In the genomic region with DNA sequence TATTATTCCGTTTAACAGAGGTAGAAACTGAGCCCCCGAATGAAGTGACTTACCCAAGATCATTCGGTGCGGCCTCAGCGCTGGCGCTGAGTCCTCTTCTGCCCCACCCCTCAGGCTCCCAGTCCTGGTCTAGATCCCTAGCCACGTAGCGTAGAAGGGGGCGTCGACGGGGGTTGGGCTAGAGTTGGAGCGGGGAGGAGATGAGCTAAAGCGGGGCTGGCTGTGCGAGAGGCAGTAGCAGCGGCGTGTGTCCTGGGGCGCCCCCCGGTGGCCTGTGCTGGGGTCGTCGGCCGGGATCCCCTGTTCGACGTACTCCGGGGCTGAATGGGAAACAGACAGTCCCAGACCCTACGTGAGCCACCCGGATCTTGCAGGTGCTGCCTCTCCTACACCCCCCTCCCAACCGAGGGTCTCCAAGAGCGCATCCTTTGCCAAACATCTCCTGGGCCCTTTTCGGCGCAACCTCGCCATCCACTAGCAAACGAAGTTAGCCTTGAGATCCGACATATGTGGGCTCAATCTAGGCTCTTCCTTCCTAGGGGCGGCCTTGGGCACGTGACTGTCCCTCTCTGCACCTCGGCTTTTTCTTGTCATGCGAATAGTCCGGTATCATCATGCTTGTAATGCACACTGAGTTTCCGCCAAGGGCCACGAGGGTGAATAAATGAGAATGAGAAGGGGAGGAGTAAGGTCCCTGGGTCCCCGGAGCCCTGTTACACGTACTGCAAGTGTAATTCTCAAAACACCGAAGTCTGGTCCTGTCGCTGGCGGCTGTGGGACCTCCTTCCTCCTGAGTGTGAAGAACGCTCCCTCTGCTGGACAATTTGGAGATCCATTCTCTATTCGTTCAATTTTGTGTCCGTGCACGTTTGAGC, we compare ENCODE assay signal across 8 cellular contexts. TPM values are rescaled to one million over a fixed set of nuclear protein-coding genes. Genes with fewer than 3 reads are reported as not detected.
A peak's percentile ranks its signal among the peaks of the same experiment; 100 is the strongest.
DNase-seq lines count a peak whose midpoint lies in the region; ATAC-seq and TF ChIP-seq lines count a peak whose summit lies in the region.

No MANE protein-coding gene starts in this region.

- no peaks in the 10 kb centered on the region for H3K9me3 Mint-ChIP-seq in activated T-helper 2 cell treated with anti-CD3 and anti-CD28 coated beads, Interferon-gamma antibody, Interleukin-2, Interleukin-4, amounts not matched to agents 10 μg/mL and 5 μg/mL and 100 μg/mL, durations not matched to agents 14 hours and 24 hours and 36 hours

- H3K79me2 ChIP-seq in GM23248 (ENCODE audit: insufficient read depth) (no peaks in the 10 kb centered on the region), Loucy (ENCODE audit: insufficient read depth, low read length) (no peaks in the 10 kb centered on the region), neural cell (replicated peaks; ENCODE audit: insufficient read depth, low read length) (no peaks in the 10 kb centered on the region)

- in situ Hi-C loops in GM23248 (cut with MboI) = loop anchor here (5.0 to 10.0 kb wide), 2 partner anchors 384 to 461 kb away; no protein-coding TSS in a partner anchor

- peaks cover 5% of the 10 kb centered on the region for H3K27me3 Mint-ChIP-seq in activated T-helper 2 cell treated with anti-CD3 and anti-CD28 coated beads, Interferon-gamma antibody, Interleukin-2, Interleukin-4, amounts not matched to agents 10 μg/mL and 5 μg/mL and 100 μg/mL, durations not matched to agents 14 hours and 24 hours and 36 hours (ENCODE audit: low read depth)

- H2AFZ ChIP-seq in GM23248 (peak overlapping the region; percentile 77), Loucy (ENCODE audit: low read length) (peak overlapping the region; percentile 76), neural cell (ENCODE audit: low read depth, low read length) (no peak overlapping the region)

- H3K4me2 ChIP-seq in GM23248 (ENCODE audit: unreplicated experiment) (peak overlapping the region; percentile 79), Loucy (ENCODE audit: low read depth, low read length, poor library complexity, severe bottlenecking) (peak overlapping the region; percentile 81), neural cell (ENCODE audit: low read length) (no peak overlapping the region)

- peak overlapping the region; percentile 71 for H3K4me3 ChIP-seq in GM23248
- peak overlapping the region; percentile 66 for H3K4me3 ChIP-seq in Loucy (ENCODE audit: low read length, poor library complexity, severe bottlenecking)
- H3K4me3 ChIP-seq in neural cell (ENCODE audit: low read length) = peak overlapping the region; percentile 45

- TF ChIP-seq EP300 in neural cell (conservative IDR thresholded peaks at IDR 0.05; ENCODE audit: poor library complexity, severe bottlenecking) = no peak

- H3K36me3 ChIP-seq in GM23248 (ENCODE audit: low read depth) = no peaks in the 10 kb centered on the region
- no peaks in the 10 kb centered on the region for H3K36me3 ChIP-seq in Loucy (ENCODE audit: insufficient read depth, low read length)
- no peaks in the 10 kb centered on the region for H3K36me3 ChIP-seq in neural cell (ENCODE audit: insufficient read depth, low read length)

- H4K20me1 ChIP-seq in GM23248 (ENCODE audit: insufficient read depth) (no peaks in the 10 kb centered on the region), Loucy (ENCODE audit: insufficient read depth, low read length, poor library complexity, severe bottlenecking) (no peaks in the 10 kb centered on the region), neural cell (ENCODE audit: insufficient read depth) (no peaks in the 10 kb centered on the region)

- H3K27ac ChIP-seq in GM23248 (peak overlapping the region; percentile 53), neural cell (ENCODE audit: low read length) (no peak overlapping the region)

- peak overlapping the region; percentile 70 for H3K27ac Mint-ChIP-seq in activated T-helper 2 cell treated with anti-CD3 and anti-CD28 coated beads, Interferon-gamma antibody, Interleukin-2, Interleukin-4, amounts not matched to agents 10 μg/mL and 5 μg/mL and 100 μg/mL, durations not matched to agents 14 hours and 24 hours and 36 hours

- peak; percentile 95 for ATAC-seq in stimulated activated naive CD8-positive, alpha-beta T cell treated with anti-CD3 and anti-CD28 coated beads, Interleukin-15, Interleukin-2, amounts not matched to agents 100 U/mL and 50 U/mL, for 24 hours

- H3K9me2 ChIP-seq in GM23248 (ENCODE audit: insufficient read depth) (no peaks in the 10 kb centered on the region), Loucy (replicated peaks; ENCODE audit: low read depth, low read length) (no peaks in the 10 kb centered on the region), neural cell (ENCODE audit: insufficient read depth, low read length) (no peaks in the 10 kb centered on the region)

- H3F3A ChIP-seq in GM23248 (ENCODE audit: insufficient read depth) (peaks cover 4% of the 10 kb centered on the region; the same call in 1 of the 2 replicates), Loucy (ENCODE audit: low read depth) (no peaks in the 10 kb centered on the region), neural cell (ENCODE audit: insufficient read depth, low read length, poor library complexity, severe bottlenecking) (no peaks in the 10 kb centered on the region)

- H3K9me3 ChIP-seq in GM23248 (ENCODE audit: low read depth) (no peaks in the 10 kb centered on the region), Loucy (ENCODE audit: insufficient read depth, low read depth, low read length) (no peaks in the 10 kb centered on the region), neural cell (ENCODE audit: low read length) (no peaks in the 10 kb centered on the region)

- no peaks in the 10 kb centered on the region for H3K36me3 Mint-ChIP-seq in activated T-helper 2 cell treated with anti-CD3 and anti-CD28 coated beads, Interferon-gamma antibody, Interleukin-2, Interleukin-4, amounts not matched to agents 10 μg/mL and 5 μg/mL and 100 μg/mL, durations not matched to agents 14 hours and 24 hours and 36 hours (ENCODE audit: low read depth)

- no peaks in the 10 kb centered on the region for H3K27me3 ChIP-seq in GM23248 (replicated peaks; ENCODE audit: insufficient read depth)
- no peaks in the 10 kb centered on the region for H3K27me3 ChIP-seq in Loucy (ENCODE audit: insufficient read depth, low read length, poor library complexity, severe bottlenecking)
- peaks cover 6% of the 10 kb centered on the region for H3K27me3 ChIP-seq in neural cell (ENCODE audit: insufficient read depth, low read depth, low read length)

- intact Hi-C loops in activated T-helper 2 cell treated with anti-CD3 and anti-CD28 coated beads, Interferon-gamma antibody, Interleukin-2, Interleukin-4, amounts not matched to agents 10 μg/mL and 5 μg/mL and 100 μg/mL, durations not matched to agents 14 hours and 24 hours and 36 hours (cut with micrococcal nuclease) = loop anchor here (1.0 to 5.0 kb wide), 7 partner anchors 89 to 464 kb away; partner anchors contain the start of gene AKAP8

- H3K4me3 Mint-ChIP-seq in activated T-helper 2 cell treated with anti-CD3 and anti-CD28 coated beads, Interferon-gamma antibody, Interleukin-2, Interleukin-4, amounts not matched to agents 10 μg/mL and 5 μg/mL and 100 μg/mL, durations not matched to agents 14 hours and 24 hours and 36 hours (ENCODE audit: low read depth) = peak overlapping the region; percentile 82

- TF ChIP-seq POLR2A in Raji (IDR thresholded peaks at IDR 0.05; ENCODE audit: insufficient read depth, low read depth, low read length) = peak; percentile 20; the same call in 1 of the 2 replicates

- H3K9ac ChIP-seq in GM23248 (peak overlapping the region; percentile 83), Loucy (ENCODE audit: low read depth, low read length, poor library complexity, severe bottlenecking) (peak overlapping the region; percentile 9), neural cell (ENCODE audit: low read length) (no peak overlapping the region)

- peaks cover 16% of the 10 kb centered on the region for H3K4me1 Mint-ChIP-seq in activated T-helper 2 cell treated with anti-CD3 and anti-CD28 coated beads, Interferon-gamma antibody, Interleukin-2, Interleukin-4, amounts not matched to agents 10 μg/mL and 5 μg/mL and 100 μg/mL, durations not matched to agents 14 hours and 24 hours and 36 hours (ENCODE audit: low read depth)

- WGBS in GM23248 (ENCODE audit: low coverage in 1 of 2, low lambda C conversion rate in 2 of 2, missing lambda C conversion rate in 2 of 2), 2 experiments = 1% methylated on average over 40 to 49 of the region's 49 CpGs

- peak; percentile 93 for TF ChIP-seq RAD21 in neural cell (conservative IDR thresholded peaks at IDR 0.05)

- DNase-seq in DMS114 treated with DMSO at 0.1 percent for 48 hours (lab: John Stamatoyannopoulos, UW; ENCODE audit: unreplicated experiment) = peak; percentile 97
- peak; percentile 98 for DNase-seq in GM23248
- DNase-seq in activated T-helper 2 cell treated with anti-CD3 and anti-CD28 coated beads, Interferon-gamma antibody, Interleukin-2, Interleukin-4, amounts not matched to agents 10 μg/mL and 5 μg/mL and 100 μg/mL, durations not matched to agents 14 hours and 24 hours and 36 hours (ENCODE audit: low spot score) = peak; percentile 92
- DNase-seq in fibroblast of the conjunctiva (ENCODE audit: low read depth) = peak; percentile 83
- DNase-seq in stimulated activated naive CD8-positive, alpha-beta T cell treated with anti-CD3 and anti-CD28 coated beads, Interleukin-15, Interleukin-2, amounts not matched to agents 100 U/mL and 50 U/mL, for 24 hours = peak; percentile 99

- H3K4me1 ChIP-seq in GM23248 (ENCODE audit: insufficient read depth) (peaks cover 4% of the 10 kb centered on the region; the same call in 1 of the 2 replicates), Loucy (ENCODE audit: insufficient read depth, low read length, poor library complexity, severe bottlenecking) (peaks cover 10% of the 10 kb centered on the region)

- TF ChIP-seq CTCF in Loucy (conservative IDR thresholded peaks at IDR 0.05; ENCODE audit: low read length) (peak; percentile 77), neural cell (IDR thresholded peaks at IDR 0.05; ENCODE audit: poor library complexity, severe bottlenecking) (peak; percentile 94)

RNA-seq across cellular contexts. Expression of gene CYP4F22, which starts 47.7 kb away (rescaled TPM):
- total RNA-seq in GM23248 (2014; rRNA removed; shearing (Covaris generic)) = not detected in 2 replicates
- polyA plus RNA-seq in GM23248 (2016; fragmentation: Nextera tagmentation; extraction: Ambion mirVana) (not detected in 2 replicates), neural cell (not detected in 2 replicates)
- total RNA-seq in activated T-helper 2 cell treated with anti-CD3 and anti-CD28 coated beads, Interferon-gamma antibody, Interleukin-2, Interleukin-4, amounts not matched to agents 10 μg/mL and 5 μg/mL and 100 μg/mL, durations not matched to agents 14 hours and 24 hours and 36 hours = 0.14 TPM in 2 replicates
- not detected in 2 replicates for polyA minus RNA-seq in neural cell

RNA-seq across cellular contexts. Expression of gene CYP4F8, which starts 59.0 kb away (rescaled TPM):
- not detected in 2 replicates for total RNA-seq in GM23248 (2014; rRNA removed; shearing (Covaris generic))
- polyA plus RNA-seq in GM23248 (2016; fragmentation: Nextera tagmentation; extraction: Ambion mirVana) (not detected in 2 replicates), neural cell (not detected in 2 replicates)
- not detected in 2 replicates for total RNA-seq in activated T-helper 2 cell treated with anti-CD3 and anti-CD28 coated beads, Interferon-gamma antibody, Interleukin-2, Interleukin-4, amounts not matched to agents 10 μg/mL and 5 μg/mL and 100 μg/mL, durations not matched to agents 14 hours and 24 hours and 36 hours
- polyA minus RNA-seq in neural cell = not detected in 2 replicates
